ENCODE assay signal across 18 cellular contexts in the genomic region with DNA sequence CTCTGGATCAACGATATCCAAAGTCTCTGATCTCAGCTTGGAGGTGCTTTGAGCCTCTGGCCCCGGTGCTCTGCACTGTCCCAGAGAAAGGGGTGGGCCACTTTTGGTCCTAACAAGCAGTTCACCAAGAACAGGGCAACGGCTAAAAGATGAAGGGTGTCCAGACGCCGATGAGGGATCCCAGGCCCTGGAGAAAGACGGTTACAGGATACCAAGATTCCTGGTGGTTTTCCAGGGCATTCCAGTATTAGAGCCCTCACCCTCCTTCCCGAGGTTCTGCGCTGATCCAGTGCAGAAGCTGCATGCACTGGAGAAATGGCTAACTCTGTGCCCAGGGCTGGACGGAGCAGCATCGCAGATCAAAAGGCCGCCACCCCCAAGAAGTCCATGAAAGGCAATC.
"Had no signal": no experiment of that assay in that cellular context is flagged by ENCODE, and none has a peak within 500 bp of the region (broad histone marks: within the 10 kb centered on the region; RNA-seq: fewer than 3 reads in every experiment).

No MANE protein-coding gene starts in this region.

- H3K4me3 ChIP-seq: ascending aorta, gastroesophageal sphincter, left lung, transverse colon had no signal

- FAIRE-seq: bronchial epithelial cell, colon, keratinocyte had no signal

- H3K9me3 Mint-ChIP-seq: activated naive CD8-positive, alpha-beta T cell treated with anti-CD3 and anti-CD28 coated beads, Interleukin-2, amount 50 U/mL, for 24 hours; activated T-cell treated with anti-CD3 and anti-CD28 coated beads, Interleukin-2, amount 50 U/mL, for 72 hours; T-helper 2 cell treated with Interferon-gamma antibody and Interleukin-4, amounts not matched to agents 5 μg/mL and 100 μg/mL, for 36 hours had no signal

- DNase-seq: activated CD4-positive, alpha-beta T cell treated with anti-CD3 and anti-CD28 coated beads for 1 hour; activated CD8-positive, alpha-beta memory T cell treated with anti-CD3 and anti-CD28 coated beads, Interleukin-2, amount 50 U/mL, for 4 hours; activated CD8-positive, alpha-beta T cell treated with anti-CD3 and anti-CD28 coated beads for 36 hours; activated naive CD4-positive, alpha-beta T cell; activated naive CD8-positive, alpha-beta T cell treated with anti-CD3 and anti-CD28 coated beads, Interleukin-2, amount 50 U/mL, for 24 hours; activated T-cell treated with anti-CD3 and anti-CD28 coated beads, Interleukin-2, amount 50 U/mL, for 72 hours; effector CD8-positive, alpha-beta T cell; left lung; stimulated activated CD4-positive, alpha-beta T cell treated with anti-CD3 and anti-CD28 coated beads, Interleukin-2, amount 100 ng/mL, for 24 hours; stimulated activated naive CD4-positive, alpha-beta T cell; substantia nigra; transverse colon had no signal

- H3K27ac Mint-ChIP-seq: activated T-cell treated with anti-CD3 and anti-CD28 coated beads, Interleukin-2, amount 50 U/mL, for 72 hours had no signal

- H3K36me3 ChIP-seq: ascending aorta, gastroesophageal sphincter, left lung, transverse colon had no signal

- ATAC-seq: activated naive CD8-positive, alpha-beta T cell treated with anti-CD3 and anti-CD28 coated beads, Interleukin-2, amount 50 U/mL, for 24 hours; gastroesophageal sphincter had no signal

- H3K27me3 Mint-ChIP-seq: activated CD8-positive, alpha-beta T cell treated with anti-CD3 and anti-CD28 coated beads for 36 hours had no signal

- H3K9me3 ChIP-seq: ascending aorta, gastroesophageal sphincter, left lung, transverse colon had no signal

- H3K27me3 ChIP-seq: ascending aorta, gastroesophageal sphincter, left lung, transverse colon had no signal

- H3K4me3 Mint-ChIP-seq: activated CD8-positive, alpha-beta T cell treated with anti-CD3 and anti-CD28 coated beads for 36 hours had no signal

- H3K27ac ChIP-seq: ascending aorta, gastroesophageal sphincter had no signal
